9 cellular contexts compared by ENCODE assay signal in genomic region chr7:127504715-127505114, GRCh38.
DNase-seq lines count a peak whose midpoint lies in the region; ATAC-seq and TF ChIP-seq lines count a peak whose summit lies in the region.
"Had no signal": no experiment of that assay in that cellular context is flagged by ENCODE, and none has a peak within 500 bp of the region (broad histone marks: within the 10 kb centered on the region; RNA-seq: fewer than 3 reads in every experiment).

No MANE protein-coding gene starts in this region.

- ATAC-seq in activated CD4-positive, CD25-positive, alpha-beta regulatory T cell treated with anti-CD3 and anti-CD28 coated beads, Interleukin-2, amount 50 U/mL, for 24 hours = no peak

- H3K4me1 Mint-ChIP-seq in chondrocyte (ENCODE audit: low read depth) (no peaks in the 10 kb centered on the region), osteocyte (ENCODE audit: unreplicated experiment) (no peaks in the 10 kb centered on the region)

- peaks cover 0 to 4% (median 0%) of the 10 kb centered on the region in 4 donors for H3K9me3 ChIP-seq in stomach

- H3K27me3 Mint-ChIP-seq in chondrocyte (ENCODE audit: low read depth) (peaks cover 43% of the 10 kb centered on the region), osteocyte (ENCODE audit: unreplicated experiment) (peaks cover 30% of the 10 kb centered on the region)

- H3K36me3 Mint-ChIP-seq in chondrocyte (ENCODE audit: low read depth) = no peaks in the 10 kb centered on the region
- no peaks in the 10 kb centered on the region for H3K36me3 Mint-ChIP-seq in osteocyte (ENCODE audit: unreplicated experiment)
- H3K36me3 Mint-ChIP-seq: natural killer cell treated with Interleukin-12 subunit alpha and Interleukin-12 subunit beta and Interleukin-15 and Interleukin-18, amount 100 ng/mL, for 72 hours had no signal

- peaks cover 9% of the 10 kb centered on the region for H3K9me3 Mint-ChIP-seq in chondrocyte (ENCODE audit: low read depth)
- no peaks in the 10 kb centered on the region for H3K9me3 Mint-ChIP-seq in osteocyte (ENCODE audit: unreplicated experiment)
- H3K9me3 Mint-ChIP-seq: natural killer cell treated with Interleukin-12 subunit alpha and Interleukin-12 subunit beta and Interleukin-15 and Interleukin-18, amount 100 ng/mL, for 72 hours had no signal

- WGBS in stomach, 5 donors = 31 to 39% (median 32%) methylated on average over 4 of the region's 4 CpGs

- H3K4me1 ChIP-seq in stomach = no peaks in the 10 kb centered on the region

- H3K27ac Mint-ChIP-seq in chondrocyte (ENCODE audit: unreplicated experiment) (no peak overlapping the region), osteocyte (ENCODE audit: unreplicated experiment) (no peak overlapping the region)
- H3K27ac Mint-ChIP-seq: natural killer cell treated with Interleukin-12 subunit alpha and Interleukin-12 subunit beta and Interleukin-15 and Interleukin-18, amount 100 ng/mL, for 72 hours had no signal

- H3K4me3 ChIP-seq in stomach = no peak overlapping the region

- intact Hi-C loops in stomach (cut with DNase I; ENCODE audit: low total_unique reads) = no loop called here

- peaks cover 0 to 3% (median 0%) of the 10 kb centered on the region in 3 donors for H3K27me3 ChIP-seq in stomach

- no peak overlapping the region for H3K4me3 Mint-ChIP-seq in chondrocyte (ENCODE audit: unreplicated experiment)
- no peak overlapping the region for H3K4me3 Mint-ChIP-seq in osteocyte (ENCODE audit: unreplicated experiment)
- H3K4me3 Mint-ChIP-seq: natural killer cell treated with Interleukin-12 subunit alpha and Interleukin-12 subunit beta and Interleukin-15 and Interleukin-18, amount 100 ng/mL, for 72 hours had no signal

- peak; percentile 5 for DNase-seq in activated gamma-delta T cell treated with Interleukin-2 at 50 U/mL for 16 hours
- DNase-seq in activated gamma-delta T cell (lab: John Stamatoyannopoulos, UW) = no peak
- DNase-seq in OCI-M1 (lab: John Stamatoyannopoulos, UW) = peak; percentile 12
- DNase-seq in chondrocyte (ENCODE audit: low spot score) = no peak
- DNase-seq in osteocyte (ENCODE audit: extremely low spot score, unreplicated experiment) = no peak
- DNase-seq in stomach = no peak
- no peak for DNase-seq in NCI-H774 (lab: John Stamatoyannopoulos, UW)

- H3K36me3 ChIP-seq in stomach = no peaks in the 10 kb centered on the region

- no peak for TF ChIP-seq EP300 in stomach (IDR thresholded peaks at IDR 0.05)

- TF ChIP-seq POLR2A in stomach (IDR thresholded peaks at IDR 0.05) = no peak

- TF ChIP-seq CTCF in chondrocyte (IDR thresholded peaks at IDR 0.05) (peak; percentile 48), osteocyte (IDR thresholded peaks at IDR 0.05) (peak; percentile 39), stomach (IDR thresholded peaks at IDR 0.05) (peak in 1 of 7 experiments; percentile 20)

- no peak overlapping the region for H3K27ac ChIP-seq in stomach

Comparison
In these comparisons a context has a peak if more than half of its experiments do, and no peak if none do; other contexts are left out.
1. DNase-seq: peak in activated gamma-delta T cell treated with Interleukin-2 at 50 U/mL for 16 hours (single experiment) and OCI-M1 (single experiment); none in activated gamma-delta T cell (single experiment), chondrocyte (single experiment), osteocyte (single experiment), stomach (single experiment) and NCI-H774 (single experiment).